In the genomic region with DNA sequence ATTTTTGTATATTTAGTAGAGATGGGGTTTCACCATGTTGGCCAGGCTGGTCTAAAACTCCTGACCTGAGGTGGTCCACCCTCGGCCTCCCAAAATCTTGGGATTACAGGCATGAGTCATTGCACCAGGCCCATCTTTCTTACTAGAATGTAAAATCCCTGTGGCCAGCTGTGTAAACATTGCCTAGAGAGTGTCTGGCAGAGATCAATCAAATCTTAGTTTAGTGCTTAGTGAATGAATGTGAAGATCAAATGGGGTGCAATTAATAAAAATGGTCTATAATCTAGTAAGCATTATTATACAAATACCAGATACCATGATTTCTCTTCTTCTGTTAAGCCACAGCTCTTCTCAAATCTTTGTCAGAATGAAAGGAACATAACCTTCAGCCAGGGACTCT, we compare ENCODE assay signal across 19 cellular contexts.
"Had no signal": no experiment of that assay in that cellular context is flagged by ENCODE, and none has a peak within 500 bp of the region (broad histone marks: within the 10 kb centered on the region; RNA-seq: fewer than 3 reads in every experiment).

No MANE protein-coding gene starts in this region.

- H3K4me1 ChIP-seq: colonic mucosa, heart right ventricle, left ventricle myocardium inferior, psoas muscle, right lobe of liver, tibial nerve, vagina had no signal

- H3K36me3 ChIP-seq: cardiac muscle cell, colonic mucosa, heart right ventricle, left ventricle myocardium inferior, right lobe of liver, tibial nerve, vagina had no signal

- DNase-seq: activated CD4-positive, alpha-beta T cell treated with anti-CD3 and anti-CD28 coated beads for 4 hours; activated CD8-positive, alpha-beta memory T cell treated with anti-CD3 and anti-CD28 coated beads, Interleukin-2, amount 50 U/mL, for 4 hours; activated CD8-positive, alpha-beta T cell treated with anti-CD3 and anti-CD28 coated beads for 36 hours; activated naive CD8-positive, alpha-beta T cell treated with anti-CD3 and anti-CD28 coated beads, Interleukin-2, amount 10 ng/mL, durations not matched to agents 7 days and 5 days; activated T-cell treated with anti-CD3 and anti-CD28 coated beads, Interleukin-2, amount 50 U/mL, for 72 hours; aorta; colonic mucosa; effector CD4-positive, alpha-beta T cell; foreskin melanocyte; heart right ventricle; islet precursor cell; left ventricle myocardium inferior; psoas muscle; right lobe of liver; stimulated activated CD4-positive, alpha-beta T cell treated with anti-CD3 and anti-CD28 coated beads, Interleukin-2, amount 100 ng/mL, for 24 hours; stimulated activated naive B cell treated with anti-CD40 and anti-IgM and Interleukin-4, amounts not matched to agents 10 μg/mL and 1 μg/mL and 100 μg/mL, for 72 hours had no signal

- ATAC-seq: activated CD8-positive, alpha-beta T cell treated with anti-CD3 and anti-CD28 coated beads for 36 hours; activated T-cell treated with anti-CD3 and anti-CD28 coated beads, Interleukin-2, amount 50 U/mL, for 72 hours; heart right ventricle; psoas muscle; right lobe of liver; stimulated activated naive B cell treated with anti-CD40 and anti-IgM and Interleukin-4, amounts not matched to agents 10 μg/mL and 1 μg/mL and 100 μg/mL, for 72 hours had no signal

- H3K9me3 ChIP-seq: colonic mucosa, heart right ventricle, left ventricle myocardium inferior, psoas muscle, right lobe of liver, tibial nerve, vagina had no signal

- H3K27me3 ChIP-seq: cardiac muscle cell, colonic mucosa, heart right ventricle, right lobe of liver, tibial nerve, vagina had no signal

- H3K27ac ChIP-seq: cardiac muscle cell, colonic mucosa, heart right ventricle, left ventricle myocardium inferior, psoas muscle, right lobe of liver, tibial nerve, vagina had no signal

- H3K4me3 ChIP-seq: cardiac muscle cell, colonic mucosa, heart right ventricle, left ventricle myocardium inferior, psoas muscle, right lobe of liver, tibial nerve, vagina had no signal
